ENCODE assay signal across 27 cellular contexts in the genomic region with DNA sequence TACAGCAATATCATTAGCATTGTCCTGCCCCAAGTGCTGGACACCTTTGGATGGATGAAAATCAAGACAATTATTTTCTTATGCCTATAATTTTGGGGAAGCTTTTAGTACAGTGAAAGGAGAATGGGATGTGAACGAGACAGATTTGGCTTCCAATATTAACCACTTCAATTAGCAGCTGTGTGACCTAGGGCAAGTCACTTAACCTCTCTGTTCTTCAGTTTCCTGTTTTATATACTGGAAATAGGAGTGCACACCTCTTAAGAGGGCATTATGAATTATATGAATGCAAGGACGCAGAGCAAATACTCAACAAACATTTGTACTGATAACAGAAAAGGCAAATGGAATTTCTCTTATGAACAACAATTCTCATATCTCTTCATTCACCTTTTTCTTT. TPM values are rescaled to one million over a fixed set of nuclear protein-coding genes. Genes with fewer than 3 reads are reported as not detected.
"Had no signal": no experiment of that assay in that cellular context is flagged by ENCODE, and none has a peak within 500 bp of the region (broad histone marks: within the 10 kb centered on the region; RNA-seq: fewer than 3 reads in every experiment).

No MANE protein-coding gene starts in this region.

- H3K4me1 Mint-ChIP-seq: endodermal cell, immature natural killer cell had no signal

- H3K9me3 ChIP-seq: colonic mucosa, esophagus muscularis mucosa, gastroesophageal sphincter, heart left ventricle, left ventricle myocardium inferior, lower lobe of right lung, mucosa of descending colon had no signal

- H3K9me3 Mint-ChIP-seq: dendritic cell treated with granulocyte-macrophage colony-stimulating factor and Interleukin-4, amounts not matched to agents 40 ng/mL and 50 ng/mL, for 4 days; effector memory CD8-positive, alpha-beta T cell; endodermal cell; immature natural killer cell; mesothelial cell of epicardium; naive B cell had no signal

- H3K27ac ChIP-seq: colonic mucosa, esophagus muscularis mucosa, foreskin keratinocyte, gastroesophageal sphincter, hepatocyte, lower lobe of right lung had no signal

- FAIRE-seq: endometrium, endothelial cell of umbilical vein, frontal cortex, kidney had no signal

- ATAC-seq: effector memory CD8-positive, alpha-beta T cell; foreskin keratinocyte; gastroesophageal sphincter; heart left ventricle; lower lobe of right lung had no signal

- H3K36me3 ChIP-seq: colonic mucosa, gastroesophageal sphincter, lower lobe of right lung had no signal

- H3K27ac Mint-ChIP-seq: dendritic cell treated with granulocyte-macrophage colony-stimulating factor and Interleukin-4, amounts not matched to agents 40 ng/mL and 50 ng/mL, for 4 days; effector memory CD8-positive, alpha-beta T cell; endodermal cell; immature natural killer cell; mesothelial cell of epicardium; naive B cell had no signal

- H3K27me3 Mint-ChIP-seq: dendritic cell treated with granulocyte-macrophage colony-stimulating factor and Interleukin-4, amounts not matched to agents 40 ng/mL and 50 ng/mL, for 4 days had no signal

- DNase-seq: colonic mucosa; cortex of kidney; effector CD8-positive, alpha-beta T cell; effector memory CD8-positive, alpha-beta T cell; endodermal cell; foreskin keratinocyte; heart left ventricle; hypothalamus; immature natural killer cell; islet precursor cell; kidney; kidney glomerular epithelial cell; left colon; left ventricle myocardium inferior; lower lobe of right lung; mesenchymal stem cell; naive B cell had no signal

- H3K36me3 Mint-ChIP-seq: immature natural killer cell, naive B cell had no signal

- H3K79me2 ChIP-seq: hepatocyte had no signal

- H3K4me1 ChIP-seq: colonic mucosa, foreskin keratinocyte, gastroesophageal sphincter, lower lobe of right lung had no signal

- H3K27me3 ChIP-seq: colonic mucosa, esophagus muscularis mucosa, foreskin keratinocyte, heart left ventricle, hepatocyte had no signal

- H3K4me2 ChIP-seq: hepatocyte had no signal

- H2AFZ ChIP-seq: hepatocyte had no signal

- H3K4me3 Mint-ChIP-seq: dendritic cell treated with granulocyte-macrophage colony-stimulating factor and Interleukin-4, amounts not matched to agents 40 ng/mL and 50 ng/mL, for 4 days; effector memory CD8-positive, alpha-beta T cell; endodermal cell; immature natural killer cell; mesothelial cell of epicardium; naive B cell had no signal

- H3K4me3 ChIP-seq: colonic mucosa, esophagus muscularis mucosa, gastroesophageal sphincter, heart left ventricle, hepatocyte, left ventricle myocardium inferior, lower lobe of right lung, mucosa of descending colon had no signal

RNA-seq across cellular contexts. Expression of a gene that starts 18.5 kb away (rescaled TPM):
- total RNA-seq: mesenteric fat pad had no signal
